ENCODE assay signal across 1 cellular context in genomic region chr1:117093091-117093534, GRCh38.
TF ChIP-seq lines count a peak whose summit lies in the region.

No MANE protein-coding gene starts in this region.

TF ChIP-seq in H1, 55 proteins besides CTCF, POLR2A, EP300 and RAD21 (continued from another document):
- TF ChIP-seq MAFK (IDR thresholded peaks at IDR 0.05; ENCODE audit: low read depth, low read length) (peak; percentile 54; the same call in 1 of the 2 replicates), SUZ12 (IDR thresholded peaks at IDR 0.05; ENCODE audit: low read length) (no peak)
TF ChIP-seq in H1: peak in this region for 3.
